13 cellular contexts compared by ENCODE assay signal in genomic region chr2:210456571-210456970, GRCh38. TPM values are rescaled to one million over a fixed set of nuclear protein-coding genes. Genes with fewer than 3 reads are reported as not detected.
A peak's percentile ranks its signal among the peaks of the same experiment; 100 is the strongest.
DNase-seq lines count a peak whose midpoint lies in the region; ATAC-seq and TF ChIP-seq lines count a peak whose summit lies in the region.
"Had no signal": no experiment of that assay in that cellular context is flagged by ENCODE, and none has a peak within 500 bp of the region (broad histone marks: within the 10 kb centered on the region; RNA-seq: fewer than 3 reads in every experiment).

No MANE protein-coding gene starts in this region.

- H2AFZ ChIP-seq in hepatocyte, result no peak overlapping the region

- peaks cover 9% of the 10 kb centered on the region for H3K4me1 Mint-ChIP-seq in central memory CD8-positive, alpha-beta T cell
- peaks cover 25% of the 10 kb centered on the region for H3K4me1 Mint-ChIP-seq in WTC11

- H3K4me2 ChIP-seq in hepatocyte, result no peak overlapping the region

- no peak for ATAC-seq in central memory CD8-positive, alpha-beta T cell (replicated peaks; ENCODE audit: extremely low read depth, poor library complexity, severe bottlenecking)
- ATAC-seq in HG03095 (IDR thresholded peaks at IDR 0.05; ENCODE audit: unreplicated experiment) (no peak), WTC11 (no peak)

- no peak overlapping the region for H3K4me3 Mint-ChIP-seq in central memory CD8-positive, alpha-beta T cell
- no peak overlapping the region for H3K4me3 Mint-ChIP-seq in WTC11
- H3K4me3 Mint-ChIP-seq: CD8-positive, alpha-beta memory T cell had no signal

- H3K27ac Mint-ChIP-seq in central memory CD8-positive, alpha-beta T cell (ENCODE audit: low read depth), result peak overlapping the region; percentile 55
- no peak overlapping the region for H3K27ac Mint-ChIP-seq in WTC11

- no peaks in the 10 kb centered on the region for H3K79me2 ChIP-seq in hepatocyte

- peaks cover 33% of the 10 kb centered on the region for H3K36me3 Mint-ChIP-seq in central memory CD8-positive, alpha-beta T cell (ENCODE audit: insufficient read depth)
- peaks cover 18% of the 10 kb centered on the region for H3K36me3 Mint-ChIP-seq in WTC11

- H3K4me3 ChIP-seq in hepatocyte, result no peak overlapping the region

- DNase-seq in NCI-H1105 treated with DMSO at 0.1 percent for 48 hours (lab: John Stamatoyannopoulos, UW) (peak; percentile 58), NCI-H748 treated with DMSO at 0.1 percent for 48 hours (lab: John Stamatoyannopoulos, UW) (peak; percentile 78), WTC11 (ENCODE audit: low spot score) (no peak), hepatocyte (ENCODE audit: low spot score) (no peak), NCI-H2196 (lab: John Stamatoyannopoulos, UW; ENCODE audit: unreplicated experiment) (no peak)
- DNase-seq in central memory CD8-positive, alpha-beta T cell (ENCODE audit: low spot score in 2 of 2), result no peak
- DNase-seq: CD8-positive, alpha-beta memory T cell; DMS 273 treated with DMSO at 0.1 percent for 48 hours; EL; MM.1S; NCI-H774; SHP77 treated with DMSO at 0.1 percent for 48 hours had no signal

- H3K9me3 Mint-ChIP-seq in central memory CD8-positive, alpha-beta T cell, result no peaks in the 10 kb centered on the region
- H3K9me3 Mint-ChIP-seq in WTC11, result no peaks in the 10 kb centered on the region
- H3K9me3 Mint-ChIP-seq: CD8-positive, alpha-beta memory T cell had no signal

- WGBS in hepatocyte (ENCODE audit: low lambda C conversion rate, missing lambda C conversion rate), result 97% methylated on average over 1 of the region's 1 CpG

- H4K20me1 ChIP-seq in hepatocyte (ENCODE audit: insufficient read depth, poor library complexity, severe bottlenecking), result no peaks in the 10 kb centered on the region

- TF ChIP-seq CTCF in WTC11 (IDR thresholded peaks at IDR 0.05) (no peak), hepatocyte (IDR thresholded peaks at IDR 0.05; ENCODE audit: poor library complexity) (no peak)

- CTCF ChIA-PET in WTC11 (lab: Charles Lee), result no interaction called here

- no peaks in the 10 kb centered on the region for H3K9me3 ChIP-seq in hepatocyte (ENCODE audit: low read depth)

- H3K27me3 Mint-ChIP-seq in central memory CD8-positive, alpha-beta T cell, result no peaks in the 10 kb centered on the region
- no peaks in the 10 kb centered on the region for H3K27me3 Mint-ChIP-seq in WTC11 (ENCODE audit: low read depth)
- H3K27me3 Mint-ChIP-seq: CD8-positive, alpha-beta memory T cell had no signal

- H3K4me1 ChIP-seq in hepatocyte (ENCODE audit: insufficient read depth), result no peaks in the 10 kb centered on the region

- H3K27me3 ChIP-seq in hepatocyte, result no peaks in the 10 kb centered on the region

- no peak overlapping the region for H3K27ac ChIP-seq in hepatocyte

- no peaks in the 10 kb centered on the region for H3K9me2 ChIP-seq in hepatocyte (replicated peaks; ENCODE audit: insufficient read depth)

- POLR2A ChIA-PET in WTC11 (lab: Charles Lee), result no interaction called here

- H3K36me3 ChIP-seq in hepatocyte (replicated peaks; ENCODE audit: insufficient read depth, low read depth), result no peaks in the 10 kb centered on the region

TF ChIP-seq in WTC11, 78 proteins besides CTCF, POLR2A, EP300 and RAD21:
- no peak for TF ChIP-seq AFF4 (CRISPR knock-in tag; IDR thresholded peaks at IDR 0.05; ENCODE audit: borderline replicate concordance)

RNA-seq across cellular contexts. Expression of gene LANCL1, which starts 20.0 kb away (rescaled TPM):
- total RNA-seq in WTC11 (2021) (35.9 to 54.0 TPM (median 52.0 TPM) in 3 replicates), hepatocyte (40.2 and 43.7 TPM in 2 replicates)
- polyA plus RNA-seq in hepatocyte, result 13.5 and 22.7 TPM in 2 replicates

Comparison
In these comparisons a context has a peak if more than half of its experiments do, and no peak if none do; other contexts are left out.
1. DNase-seq: peak in NCI-H1105 treated with DMSO at 0.1 percent for 48 hours (single experiment) and NCI-H748 treated with DMSO at 0.1 percent for 48 hours (single experiment); none in central memory CD8-positive, alpha-beta T cell (0 of 2), WTC11 (single experiment), hepatocyte (single experiment) and NCI-H2196 (single experiment).